In the genomic region with DNA sequence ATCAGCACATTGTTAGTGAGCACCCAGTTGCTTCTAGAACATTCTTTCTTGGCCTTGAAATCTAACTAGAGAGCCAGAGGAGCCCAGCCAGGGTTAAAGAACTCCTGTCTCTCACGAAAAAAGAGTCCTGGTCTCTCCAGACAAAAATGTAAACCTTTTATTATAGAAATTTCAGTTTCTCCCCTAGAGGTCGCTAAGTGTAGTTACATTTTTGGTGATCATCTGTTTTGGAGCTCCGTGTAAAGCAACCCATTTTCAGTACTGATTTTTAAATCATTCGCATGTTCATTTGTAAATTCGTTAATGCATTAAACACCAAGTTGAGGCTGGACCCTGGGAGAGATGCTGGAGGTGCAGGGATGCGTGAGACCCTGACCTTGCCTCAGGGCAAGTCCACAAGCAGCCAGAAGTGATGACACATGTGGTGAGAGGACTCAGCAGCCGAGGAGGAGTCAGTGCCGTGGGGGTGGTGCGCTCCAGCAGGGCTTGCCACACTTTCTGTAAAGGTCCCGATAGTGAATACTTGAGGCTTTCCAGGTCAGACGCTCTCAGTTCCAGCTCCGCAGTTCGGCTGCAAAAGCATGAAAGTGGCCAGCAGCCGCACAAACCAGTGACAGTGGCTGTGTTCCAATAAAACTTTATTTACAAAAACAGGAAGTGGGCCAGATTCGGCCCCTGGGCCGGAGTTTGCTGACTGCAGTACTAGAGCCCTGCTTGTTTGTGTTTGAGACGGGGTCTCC, we compare ENCODE assay signal across 10 cellular contexts.
DNase-seq lines count a peak whose midpoint lies in the region; ATAC-seq and TF ChIP-seq lines count a peak whose summit lies in the region.
"Had no signal": no experiment of that assay in that cellular context is flagged by ENCODE, and none has a peak within 500 bp of the region (broad histone marks: within the 10 kb centered on the region; RNA-seq: fewer than 3 reads in every experiment).

No MANE protein-coding gene starts in this region.

- DNase-seq in ELF-1 (ENCODE audit: low read depth, low spot score) (peak; percentile 65), NCI-H1694 (lab: John Stamatoyannopoulos, UW) (peak; percentile 13), astrocyte of the cerebellum (ENCODE audit: low read depth) (no peak), nephron progenitor cell (no peak), KG1 (lab: John Stamatoyannopoulos, UW) (no peak), NCI-H1048 (lab: John Stamatoyannopoulos, UW) (no peak)
- DNase-seq: activated gamma-delta T cell treated with Interleukin-2 at 50 U/mL for 16 hours, immature natural killer cell had no signal

- peaks cover 39% of the 10 kb centered on the region for H3K4me1 Mint-ChIP-seq in nephron progenitor cell
- H3K4me1 Mint-ChIP-seq: immature natural killer cell had no signal

- no peaks in the 10 kb centered on the region for H3K36me3 Mint-ChIP-seq in nephron progenitor cell (ENCODE audit: low read depth)
- H3K36me3 Mint-ChIP-seq: immature natural killer cell had no signal

- in situ Hi-C loops in astrocyte of the cerebellum (cut with HindIII; ENCODE audit: low sequenced_read_pairs): no loop called here

- TF ChIP-seq CTCF in astrocyte of the cerebellum (IDR thresholded peaks at IDR 0.05; ENCODE audit: low read depth, low read length, missing control alignments) (peak; percentile 2), nephron progenitor cell (IDR thresholded peaks at IDR 0.05) (peak; percentile 25)

- H3K27me3 Mint-ChIP-seq in nephron progenitor cell (ENCODE audit: low read depth, poor library complexity): peaks cover 3% of the 10 kb centered on the region

- H3K4me3 ChIP-seq in astrocyte of the cerebellum (ENCODE audit: low read depth, low read length): no peak overlapping the region

- H3K9me3 Mint-ChIP-seq in nephron progenitor cell: no peaks in the 10 kb centered on the region
- H3K9me3 Mint-ChIP-seq: immature natural killer cell had no signal

- ATAC-seq in HG03095 (IDR thresholded peaks at IDR 0.05; ENCODE audit: unreplicated experiment): no peak
- ATAC-seq in GM21717 (IDR thresholded peaks at IDR 0.05; ENCODE audit: unreplicated experiment): no peak

- H3K4me3 Mint-ChIP-seq in nephron progenitor cell: no peak overlapping the region
- H3K4me3 Mint-ChIP-seq: immature natural killer cell had no signal

- H3K27ac Mint-ChIP-seq in nephron progenitor cell: no peak overlapping the region
- H3K27ac Mint-ChIP-seq: immature natural killer cell had no signal

Comparison
In these comparisons a context has a peak if more than half of its experiments do, and no peak if none do; other contexts are left out.
1. DNase-seq: peak in ELF-1 (single experiment) and NCI-H1694 (single experiment); none in astrocyte of the cerebellum (single experiment), nephron progenitor cell (single experiment), KG1 (single experiment) and NCI-H1048 (single experiment).